Comparison of ENCODE assay signal across 1 cellular context in genomic region chr2:43044093-43044614, GRCh38.
TF ChIP-seq lines count a peak whose summit lies in the region.

No MANE protein-coding gene starts in this region.

TF ChIP-seq in HepG2, 621 proteins besides CTCF, POLR2A, EP300 and RAD21 (continued from another document):
- TF ChIP-seq RERE (CRISPR knock-in tag; IDR thresholded peaks at IDR 0.05; ENCODE audit: low read depth) (no peak), ZNF407 (CRISPR knock-in tag; IDR thresholded peaks at IDR 0.05; ENCODE audit: not compliant biosample characterization) (no peak), GFI1 (CRISPR knock-in tag; IDR thresholded peaks at IDR 0.05; ENCODE audit: borderline replicate concordance) (no peak), SIX1 (CRISPR knock-in tag; IDR thresholded peaks at IDR 0.05; ENCODE audit: borderline replicate concordance) (no peak), ZNF33A (CRISPR knock-in tag; IDR thresholded peaks at IDR 0.05; ENCODE audit: borderline replicate concordance) (no peak), ZNF180 (CRISPR knock-in tag; IDR thresholded peaks at IDR 0.05; ENCODE audit: borderline replicate concordance, low read depth) (no peak), ZNF850 (CRISPR knock-in tag; conservative IDR thresholded peaks at IDR 0.05) (no peak), SMC3 (IDR thresholded peaks at IDR 0.05; ENCODE audit: low read length) (no peak), ZNF451 (CRISPR knock-in tag; IDR thresholded peaks at IDR 0.05) (no peak), ZNF713 (CRISPR knock-in tag; IDR thresholded peaks at IDR 0.05) (no peak), THAP7 (CRISPR knock-in tag; IDR thresholded peaks at IDR 0.05) (0 out of 2 replicates have a peak, but pooled peaks have one; percentile 45), ZFY (CRISPR knock-in tag; IDR thresholded peaks at IDR 0.05) (peak; percentile 60), ZNF441 (CRISPR knock-in tag; IDR thresholded peaks at IDR 0.05; ENCODE audit: borderline replicate concordance) (0 out of 2 replicates have a peak, but pooled peaks have one; percentile 23), ZNF772 (CRISPR knock-in tag; IDR thresholded peaks at IDR 0.05) (no peak)
- TF ChIP-seq, protein P1, sequence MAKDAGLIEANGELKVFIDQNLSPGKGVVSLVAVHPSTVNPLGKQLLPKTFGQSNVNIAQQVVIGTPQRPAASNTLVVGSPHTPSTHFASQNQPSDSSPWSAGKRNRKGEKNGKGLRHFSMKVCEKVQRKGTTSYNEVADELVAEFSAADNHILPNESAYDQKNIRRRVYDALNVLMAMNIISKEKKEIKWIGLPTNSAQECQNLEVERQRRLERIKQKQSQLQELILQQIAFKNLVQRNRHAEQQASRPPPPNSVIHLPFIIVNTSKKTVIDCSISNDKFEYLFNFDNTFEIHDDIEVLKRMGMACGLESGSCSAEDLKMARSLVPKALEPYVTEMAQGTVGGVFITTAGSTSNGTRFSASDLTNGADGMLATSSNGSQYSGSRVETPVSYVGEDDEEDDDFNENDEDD (CRISPR knock-in tag; IDR thresholded peaks at IDR 0.05; ENCODE audit: borderline replicate concordance), result 0 out of 2 replicates have a peak, but pooled peaks have one; percentile 16
TF ChIP-seq in HepG2: peak in this region for 32.
